ENCODE assay signal across 13 cellular contexts in the genomic region with DNA sequence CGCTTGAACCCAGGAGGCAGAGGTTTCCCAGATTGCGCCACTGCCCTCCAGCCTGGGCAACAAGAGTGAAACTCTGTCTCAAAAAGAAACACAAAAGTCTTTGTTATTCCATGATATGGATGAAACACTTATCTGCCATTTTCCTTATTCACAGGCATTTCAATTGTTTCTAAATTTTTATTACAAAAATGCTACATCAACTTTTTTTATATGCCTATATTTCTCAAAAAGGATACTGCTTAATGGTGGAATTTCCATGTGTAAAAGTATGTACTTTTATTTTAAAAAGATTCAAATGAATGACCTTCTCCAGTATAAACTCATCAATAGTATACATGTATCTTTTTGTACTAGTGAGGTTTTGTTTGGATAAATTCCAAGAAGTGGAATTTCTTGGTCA. TPM values are rescaled to one million over a fixed set of nuclear protein-coding genes. Genes with fewer than 3 reads are reported as not detected.
A peak's percentile ranks its signal among the peaks of the same experiment; 100 is the strongest.
DNase-seq lines count a peak whose midpoint lies in the region; TF ChIP-seq lines count a peak whose summit lies in the region.
"Had no signal": no experiment of that assay in that cellular context is flagged by ENCODE, and none has a peak within 500 bp of the region (broad histone marks: within the 10 kb centered on the region; RNA-seq: fewer than 3 reads in every experiment).

No MANE protein-coding gene starts in this region.

- H3K27ac ChIP-seq in ACC112 (ENCODE audit: low read depth, low read length): peak overlapping the region; percentile 60
- peak overlapping the region; percentile 23; the same call in 1 of the 2 replicates for H3K27ac ChIP-seq in RWPE1
- H3K27ac ChIP-seq: BLaER1 had no signal

- no peaks in the 10 kb centered on the region for H3K79me2 ChIP-seq in ACC112 (ENCODE audit: control insufficient read depth, insufficient read depth, low read length, unreplicated experiment)

- peaks cover 15% of the 10 kb centered on the region for H3K4me1 Mint-ChIP-seq in osteocyte (ENCODE audit: unreplicated experiment)
- no peaks in the 10 kb centered on the region for H3K4me1 Mint-ChIP-seq in activated naive CD4-positive, alpha-beta T cell treated with anti-CD3 and anti-CD28 coated beads for 36 hours (ENCODE audit: low read depth)
- H3K4me1 Mint-ChIP-seq: CD8-positive, alpha-beta memory T cell had no signal

- no peaks in the 10 kb centered on the region for H3K9me3 Mint-ChIP-seq in osteocyte (ENCODE audit: unreplicated experiment)
- no peaks in the 10 kb centered on the region for H3K9me3 Mint-ChIP-seq in activated naive CD4-positive, alpha-beta T cell treated with anti-CD3 and anti-CD28 coated beads for 36 hours
- H3K9me3 Mint-ChIP-seq: CD8-positive, alpha-beta memory T cell; HFFc6 had no signal

- no peaks in the 10 kb centered on the region for H3K27me3 ChIP-seq in ACC112 (ENCODE audit: insufficient read depth, low read length)
- H3K27me3 ChIP-seq: BLaER1 had no signal

- CTCF ChIA-PET in RWPE1 (lab: Yijun Ruan, JAX): interaction anchor here (0.5 to 1.0 kb wide), 3 partner anchors 13 to 1885 kb away, joined by 3 to 4 read pairs (median 4); no protein-coding TSS in a partner anchor
- CTCF ChIA-PET in activated naive CD4-positive, alpha-beta T cell treated with anti-CD3 and anti-CD28 coated beads for 36 hours (lab: Charles Lee): interaction anchor here (0.6 to 2.8 kb wide), 14 partner anchors 10 to 390 kb away, joined by 3 to 28 read pairs (median 3); no protein-coding TSS in a partner anchor

- H3K27me3 Mint-ChIP-seq in osteocyte (ENCODE audit: unreplicated experiment): no peaks in the 10 kb centered on the region
- H3K27me3 Mint-ChIP-seq in activated naive CD4-positive, alpha-beta T cell treated with anti-CD3 and anti-CD28 coated beads for 36 hours (ENCODE audit: low read depth): no peaks in the 10 kb centered on the region
- H3K27me3 Mint-ChIP-seq: CD8-positive, alpha-beta memory T cell had no signal

- peak overlapping the region; percentile 63 for H3K27ac Mint-ChIP-seq in osteocyte (ENCODE audit: unreplicated experiment)
- no peak overlapping the region for H3K27ac Mint-ChIP-seq in activated naive CD4-positive, alpha-beta T cell treated with anti-CD3 and anti-CD28 coated beads for 36 hours

- intact Hi-C loops in activated naive CD4-positive, alpha-beta T cell treated with anti-CD3 and anti-CD28 coated beads for 36 hours (cut with micrococcal nuclease): loop anchor here (5.0 kb wide), 1 partner anchor 43 kb away; no protein-coding TSS in a partner anchor

- H3K4me3 ChIP-seq in ACC112 (ENCODE audit: low read depth, low read length) (no peak overlapping the region), choroid plexus epithelial cell (ENCODE audit: low read depth, low read length) (no peak overlapping the region)
- H3K4me3 ChIP-seq: BLaER1 had no signal

- no peak overlapping the region for H2AFZ ChIP-seq in ACC112 (ENCODE audit: low read length, unreplicated experiment)

- POLR2A ChIA-PET in RWPE1 (lab: Yijun Ruan, JAX; ENCODE audit: low non-redundant PET): no interaction called here

- no peak for DNase-seq in RWPE1 (ENCODE audit: low spot score)
- DNase-seq in choroid plexus epithelial cell (ENCODE audit: low read depth): peak; percentile 21
- no peak for DNase-seq in osteocyte (ENCODE audit: extremely low spot score, unreplicated experiment)
- no peak for DNase-seq in stimulated activated CD8-positive, alpha-beta memory T cell treated with anti-CD3 and anti-CD28 coated beads, Interleukin-4, amount 100 ng/mL, for 48 hours
- DNase-seq in activated naive CD4-positive, alpha-beta T cell treated with anti-CD3 and anti-CD28 coated beads for 36 hours: no peak
- DNase-seq in dedifferentiated amniotic fluid mesenchymal stem cell (ENCODE audit: extremely low spot score): no peak
- no peak for DNase-seq in NCI-H524 treated with DMSO at 0.1 percent for 48 hours (lab: John Stamatoyannopoulos, UW)
- DNase-seq: Caco-2; CD8-positive, alpha-beta memory T cell; HCEC 1CT had no signal

- H3K4me1 ChIP-seq in ACC112 (ENCODE audit: control insufficient read depth, insufficient read depth, low read length, unreplicated experiment): peaks cover 14% of the 10 kb centered on the region
- H3K4me1 ChIP-seq: BLaER1, Caco-2 had no signal

- H3K36me3 Mint-ChIP-seq in osteocyte (ENCODE audit: unreplicated experiment): peaks cover 25% of the 10 kb centered on the region
- H3K36me3 Mint-ChIP-seq in activated naive CD4-positive, alpha-beta T cell treated with anti-CD3 and anti-CD28 coated beads for 36 hours (ENCODE audit: low read depth): peaks cover 22% of the 10 kb centered on the region

- peaks cover 48% of the 10 kb centered on the region for H3K36me3 ChIP-seq in ACC112 (ENCODE audit: insufficient read depth, low read length)

- H3K4me3 Mint-ChIP-seq in osteocyte (ENCODE audit: unreplicated experiment): no peak overlapping the region
- H3K4me3 Mint-ChIP-seq in activated naive CD4-positive, alpha-beta T cell treated with anti-CD3 and anti-CD28 coated beads for 36 hours: no peak overlapping the region
- H3K4me3 Mint-ChIP-seq: CD8-positive, alpha-beta memory T cell; HFFc6 had no signal

- TF ChIP-seq CTCF in RWPE1 (conservative IDR thresholded peaks at IDR 0.05; ENCODE audit: low read depth): no peak
- no peak for TF ChIP-seq CTCF in choroid plexus epithelial cell (conservative IDR thresholded peaks at IDR 0.05; ENCODE audit: low read depth, low read length)
- no peak for TF ChIP-seq CTCF in osteocyte (IDR thresholded peaks at IDR 0.05)

RNA-seq across cellular contexts. Expression of gene STMP1, which starts 41.9 kb away (rescaled TPM):
- 45.2 and 45.4 TPM in 2 replicates for total RNA-seq in osteocyte
- total RNA-seq in activated naive CD4-positive, alpha-beta T cell treated with anti-CD3 and anti-CD28 coated beads for 36 hours: 10 to 100 TPM; 21.5 to 21.6 TPM
